In genomic region chr19:1429750-1430149, GRCh38 we compare ENCODE assay signal across 23 cellular contexts. TPM values are rescaled to one million over a fixed set of nuclear protein-coding genes. Genes with fewer than 3 reads are reported as not detected.
DNase-seq lines count a peak whose midpoint lies in the region; ATAC-seq and TF ChIP-seq lines count a peak whose summit lies in the region.
"Had no signal": no experiment of that assay in that cellular context is flagged by ENCODE, and none has a peak within 500 bp of the region (broad histone marks: within the 10 kb centered on the region; RNA-seq: fewer than 3 reads in every experiment).

No MANE protein-coding gene starts in this region.

- H3K9me3 ChIP-seq in HUES6 (ENCODE audit: control insufficient read depth, insufficient read depth, low read depth, low read length) (no peaks in the 10 kb centered on the region), right lobe of liver (no peaks in the 10 kb centered on the region)
- H3K9me3 ChIP-seq: ascending aorta, vagina had no signal

- H3K27ac ChIP-seq in HUES6 (ENCODE audit: low read depth, low read length) = 0 out of 2 replicates have a peak overlapping the region, but pooled peaks have one; percentile 57
- no peak overlapping the region for H3K27ac ChIP-seq in right lobe of liver
- H3K27ac ChIP-seq: ascending aorta, C4-2B, vagina had no signal

- no peaks in the 10 kb centered on the region for H3K27me3 ChIP-seq in HUES6 (ENCODE audit: control insufficient read depth, insufficient read depth, low read length)
- no peaks in the 10 kb centered on the region for H3K27me3 ChIP-seq in right lobe of liver
- H3K27me3 ChIP-seq: ascending aorta, vagina had no signal

- intact Hi-C loops in right lobe of liver (cut with DNase I) = no loop called here

- H3K9ac ChIP-seq in HUES6 (ENCODE audit: low read length) = no peak overlapping the region

- H3K36me3 ChIP-seq in HUES6 (ENCODE audit: control insufficient read depth, insufficient read depth, low read length) (peaks cover 92% of the 10 kb centered on the region), right lobe of liver (peaks cover 0 to 51% (median 14%) of the 10 kb centered on the region in 4 donors)

- peak; percentile 83 for DNase-seq in A172 (ENCODE audit: low spot score)
- peak; percentile 75 for DNase-seq in fibroblast of villous mesenchyme (ENCODE audit: low read depth)
- no peak for DNase-seq in right lobe of liver
- DNase-seq in NCI-H1436 treated with DMSO at 0.1 percent for 48 hours (lab: John Stamatoyannopoulos, UW) = no peak
- no peak for DNase-seq in RPMI8226
- no peak for DNase-seq in glomerular visceral epithelial cell (ENCODE audit: extremely low spot score)
- DNase-seq: activated CD4-positive, alpha-beta T cell treated with anti-CD3 and anti-CD28 coated beads, Interleukin-2, amount 50 U/mL, for 4 hours; activated naive CD4-positive, alpha-beta T cell treated with Interleukin-2 at 50 U/mL for 16 hours; DMS153; Kasumi-1; NCI-H1092; NCI-H2081; NCI-H446; SIG-M5; stimulated activated CD4-positive, alpha-beta T cell treated with anti-CD3 and anti-CD28 coated beads, Interleukin-2, amount 100 ng/mL, for 24 hours; T-helper 1 cell had no signal

- WGBS in right lobe of liver (ENCODE audit: insufficient coverage, low coverage, low lambda C conversion rate, missing lambda C conversion rate) = 55% methylated on average over 4 of the region's 14 CpGs

- H3K4me3 ChIP-seq in HUES6 (ENCODE audit: low read depth, low read length) (no peak overlapping the region), fibroblast of villous mesenchyme (ENCODE audit: low read depth, low read length) (no peak overlapping the region), right lobe of liver (no peak overlapping the region)
- H3K4me3 ChIP-seq: ascending aorta, GM12878, vagina had no signal

- H3K4me1 ChIP-seq in HUES6 (ENCODE audit: control insufficient read depth, insufficient read depth, low read length) (no peaks in the 10 kb centered on the region), right lobe of liver (peaks cover 0 to 5% (median 5%) of the 10 kb centered on the region in 4 donors)
- H3K4me1 ChIP-seq: ascending aorta had no signal

- TF ChIP-seq CTCF in fibroblast of villous mesenchyme (IDR thresholded peaks at IDR 0.05; ENCODE audit: insufficient read depth, low read depth, low read length) = no peak
- TF ChIP-seq CTCF in right lobe of liver (IDR thresholded peaks at IDR 0.05) = no peak

- no peak for TF ChIP-seq POLR2A in right lobe of liver (IDR thresholded peaks at IDR 0.05)

- ATAC-seq in right lobe of liver = peak; percentile 10 to 69 (median 24)
- ATAC-seq in GM18502 (IDR thresholded peaks at IDR 0.05; ENCODE audit: poor library complexity, unreplicated experiment) = no peak
- ATAC-seq: GM12878; natural killer cell treated with Interleukin-12 subunit alpha and Interleukin-12 subunit beta and Interleukin-15 and Interleukin-18, amount 100 ng/mL, for 72 hours had no signal

RNA-seq across cellular contexts. Expression of gene RPS15, which starts 8.4 kb away (rescaled TPM):
- total RNA-seq in A172 (2014; rRNA removed; shearing (Covaris generic)) = 2,554 and 2,923 TPM in 2 replicates
- total RNA-seq in fibroblast of villous mesenchyme (346 and 444 TPM in 2 replicates), right lobe of liver (1,000 to 10,000 TPM in 2 of 6 experiments, 100 to 1,000 TPM in 4; 334 to 1,615 (median 355) TPM)

RNA-seq across cellular contexts. Expression of gene APC2, which starts 20.2 kb away (rescaled TPM):
- 0.79 and 5.5 TPM in 2 replicates for total RNA-seq in A172 (2014; rRNA removed; shearing (Covaris generic))
- total RNA-seq in fibroblast of villous mesenchyme (0.32 and 0.43 TPM in 2 replicates), right lobe of liver (under 1 TPM in 3 of 6 experiments, not detected in 3; 0.06 to 0.13 (median 0.06) TPM)
- total RNA-seq: ascending aorta had no signal

RNA-seq across cellular contexts. Expression of gene DAZAP1, which starts 22.4 kb away (rescaled TPM):
- 84.8 and 110 TPM in 2 replicates for total RNA-seq in A172 (2014; rRNA removed; shearing (Covaris generic))
- total RNA-seq in fibroblast of villous mesenchyme (54.4 and 61.7 TPM in 2 replicates), right lobe of liver (10 to 100 TPM; 22.3 to 50.9 (median 42.2) TPM)

RNA-seq across cellular contexts. Expression of gene GAMT, which starts 28.4 kb away (rescaled TPM):
- 101 and 117 TPM in 2 replicates for total RNA-seq in A172 (2014; rRNA removed; shearing (Covaris generic))
- total RNA-seq in fibroblast of villous mesenchyme (23.3 and 29.6 TPM in 2 replicates), right lobe of liver (100 to 1,000 TPM; 151 to 380 (median 221) TPM)

RNA-seq across cellular contexts. Expression of gene NDUFS7, which starts 46.0 kb away (rescaled TPM):
- 169 and 186 TPM in 2 replicates for total RNA-seq in A172 (2014; rRNA removed; shearing (Covaris generic))
- total RNA-seq in fibroblast of villous mesenchyme (33.7 and 61.2 TPM in 2 replicates), right lobe of liver (100 to 1,000 TPM in 2 of 6 experiments, 10 to 100 TPM in 4; 70.1 to 210 (median 85.0) TPM)

Comparison
In these comparisons a context has a peak if more than half of its experiments do, and no peak if none do; other contexts are left out.
1. DNase-seq: peak in A172 (single experiment) and fibroblast of villous mesenchyme (single experiment); none in right lobe of liver (0 of 3), NCI-H1436 treated with DMSO at 0.1 percent for 48 hours (single experiment), RPMI8226 (single experiment) and glomerular visceral epithelial cell (single experiment).